In genomic region chr1:202283379-202283844, GRCh38 we compare ENCODE assay signal across 9 cellular contexts. TPM values are rescaled to one million over a fixed set of nuclear protein-coding genes. Genes with fewer than 3 reads are reported as not detected.
DNase-seq lines count a peak whose midpoint lies in the region; ATAC-seq and TF ChIP-seq lines count a peak whose summit lies in the region.
"Had no signal": no experiment of that assay in that cellular context is flagged by ENCODE, and none has a peak within 500 bp of the region (broad histone marks: within the 10 kb centered on the region; RNA-seq: fewer than 3 reads in every experiment).

No MANE protein-coding gene starts in this region.

- ATAC-seq in PC-3 (peak; percentile 71), HG03521 (IDR thresholded peaks at IDR 0.05; ENCODE audit: unreplicated experiment) (no peak), HG03039 (IDR thresholded peaks at IDR 0.05; ENCODE audit: unreplicated experiment) (no peak)

- no peaks in the 10 kb centered on the region for H3K36me3 ChIP-seq in A673 (ENCODE audit: insufficient read depth, low read length, poor library complexity, severe bottlenecking)
- no peaks in the 10 kb centered on the region for H3K36me3 ChIP-seq in PC-3 (ENCODE audit: low read depth, low read length)

- CTCF ChIA-PET in A673 (lab: Charles Lee) = no interaction called here
- CTCF ChIA-PET in PC-3 (lab: Charles Lee) = interaction anchor here (1.2 kb wide), 1 partner anchor 91 kb away, joined by 3 read pairs; no protein-coding TSS in a partner anchor

- intact Hi-C loops in A673 (cut with micrococcal nuclease; ENCODE audit: unreplicated experiment) = no loop called here
- intact Hi-C loops in PC-3 (cut with micrococcal nuclease) = no loop called here

- BruUV-seq in A673 (replicated peaks; lab: Mats Ljungman, UMichigan) (no TSS peak), PC-3 (replicated peaks; lab: Mats Ljungman, UMichigan) (no TSS peak)

- peak overlapping the region; percentile 56 for H3K9ac ChIP-seq in PC-3 (ENCODE audit: low read length)

- H3K4me1 ChIP-seq in A673 (ENCODE audit: insufficient read depth, low read length, poor library complexity, severe bottlenecking) = peaks cover 30% of the 10 kb centered on the region
- peaks cover 77% of the 10 kb centered on the region for H3K4me1 ChIP-seq in PC-3 (ENCODE audit: insufficient read depth, low read length)

- DNase-seq in A673 (ENCODE audit: low spot score) (peak; percentile 88), HK-2 (ENCODE audit: unreplicated experiment) (peak; percentile 63), PC-3 (peak; percentile 90), fibroblast of mammary gland (ENCODE audit: low read depth) (peak; percentile 96), SIG-M5 (lab: John Stamatoyannopoulos, UW) (no peak), NCI-H524 treated with DMSO at 0.1 percent for 48 hours (lab: John Stamatoyannopoulos, UW) (no peak)
- DNase-seq: SHP77 had no signal

- no peak overlapping the region for H3K4me3 ChIP-seq in A673 (ENCODE audit: low read depth, low read length, poor library complexity, severe bottlenecking)
- no peak overlapping the region for H3K4me3 ChIP-seq in PC-3 (ENCODE audit: low read length)
- H3K4me3 ChIP-seq in fibroblast of mammary gland (ENCODE audit: control insufficient read depth, low read depth, low read length) = no peak overlapping the region

- no peaks in the 10 kb centered on the region for H4K20me1 ChIP-seq in PC-3 (ENCODE audit: low read length)

- no peak overlapping the region for H2AFZ ChIP-seq in PC-3 (ENCODE audit: low read length)

- peak overlapping the region; percentile 61 for H3K4me2 ChIP-seq in PC-3 (ENCODE audit: low read length)

- no peaks in the 10 kb centered on the region for H3K9me3 ChIP-seq in A673 (ENCODE audit: low read depth, low read length, poor library complexity, severe bottlenecking)
- H3K9me3 ChIP-seq in PC-3 (ENCODE audit: low read length) = no peaks in the 10 kb centered on the region

- H3K27ac ChIP-seq in A673 (ENCODE audit: low read depth, low read length, poor library complexity, severe bottlenecking) (no peak overlapping the region), PC-3 (ENCODE audit: low read length) (peak overlapping the region; percentile 88)

- H3F3A ChIP-seq in PC-3 (ENCODE audit: low read length, unreplicated experiment) = no peaks in the 10 kb centered on the region

- POLR2A ChIA-PET in A673 (lab: Charles Lee; ENCODE audit: low non-redundant PET) (no interaction called here), PC-3 (lab: Charles Lee; ENCODE audit: unreplicated experiment) (no interaction called here)

- TF ChIP-seq CTCF in A673 (conservative IDR thresholded peaks at IDR 0.05; ENCODE audit: low read depth, low read length) (no peak), PC-3 (conservative IDR thresholded peaks at IDR 0.05; ENCODE audit: low read depth, low read length) (no peak), fibroblast of mammary gland (conservative IDR thresholded peaks at IDR 0.05; ENCODE audit: control insufficient read depth, insufficient read depth, low read depth, low read length) (no peak)

- no peaks in the 10 kb centered on the region for H3K9me2 ChIP-seq in PC-3 (replicated peaks; ENCODE audit: low read length)

- no peaks in the 10 kb centered on the region for H3K27me3 ChIP-seq in A673 (replicated peaks; ENCODE audit: insufficient read depth, low read depth, low read length, poor library complexity)
- no peaks in the 10 kb centered on the region for H3K27me3 ChIP-seq in PC-3 (ENCODE audit: low read length)

- no peaks in the 10 kb centered on the region for H3K79me2 ChIP-seq in PC-3 (ENCODE audit: low read length)

RNA-seq across cellular contexts. Expression of gene UBE2T, which starts 58.3 kb away (rescaled TPM):
- 62.5 and 63.4 TPM in 2 replicates for total RNA-seq in A673 (2021)
- total RNA-seq in PC-3 (2014; rRNA removed) = 54.5 and 70.3 TPM in 2 replicates

Comparison
In these comparisons a context has a peak if more than half of its experiments do, and no peak if none do; other contexts are left out.
1. DNase-seq: peak in A673 (single experiment), HK-2 (single experiment), PC-3 (single experiment) and fibroblast of mammary gland (single experiment); none in SIG-M5 (single experiment) and NCI-H524 treated with DMSO at 0.1 percent for 48 hours (single experiment).